40 cellular contexts compared by ENCODE assay signal in genomic region chr6:7675353-7675945, GRCh38. TPM values are rescaled to one million over a fixed set of nuclear protein-coding genes. Genes with fewer than 3 reads are reported as not detected.
"Had no signal": no experiment of that assay in that cellular context is flagged by ENCODE, and none has a peak within 500 bp of the region (broad histone marks: within the 10 kb centered on the region; RNA-seq: fewer than 3 reads in every experiment).

No MANE protein-coding gene starts in this region.

- FAIRE-seq: bronchial epithelial cell had no signal

- H3K36me3 Mint-ChIP-seq: activated CD8-positive, alpha-beta memory T cell treated with anti-CD3 and anti-CD28 coated beads, Interleukin-2, amount 10 ng/mL, durations not matched to agents 7 days and 5 days; activated naive CD4-positive, alpha-beta T cell treated with anti-CD3 and anti-CD28 coated beads, Interleukin-2, amount 10 ng/mL, durations not matched to agents 7 days and 5 days; activated naive CD8-positive, alpha-beta T cell; brain had no signal

- H3K9me3 ChIP-seq: MG63, SJSA1 had no signal

- H3K9me3 Mint-ChIP-seq: activated B cell treated with CpG ODN at 0.5 μM for 24 hours; activated CD4-positive, alpha-beta memory T cell treated with anti-CD3 and anti-CD28 coated beads, Interleukin-2, amount 10 ng/mL, durations not matched to agents 7 days and 5 days; activated naive CD4-positive, alpha-beta T cell treated with anti-CD3 and anti-CD28 coated beads, Interleukin-2, amount 10 ng/mL, durations not matched to agents 7 days and 5 days; activated naive CD8-positive, alpha-beta T cell treated with anti-CD3 and anti-CD28 coated beads, Interleukin-2, amount 50 U/mL, for 24 hours had no signal

- H3K27me3 ChIP-seq: MG63, SJSA1 had no signal

- H3K27ac ChIP-seq: SJSA1, VCaP had no signal

- DNase-seq: activated B cell treated with CpG ODN at 0.5 μM for 24 hours; activated CD4-positive, alpha-beta memory T cell treated with anti-CD3 and anti-CD28 coated beads, Interleukin-2, amount 10 ng/mL, durations not matched to agents 7 days and 5 days; activated CD4-positive, alpha-beta T cell treated with anti-CD3 and anti-CD28 coated beads for 4 hours; activated CD4-positive, alpha-beta T cell treated with anti-CD3 and anti-CD28 coated beads, Interleukin-2, amount 50 U/mL, for 1 hour; activated CD4-positive, CD25-positive, alpha-beta regulatory T cell treated with anti-CD3 and anti-CD28 coated beads, Interleukin-2, amount 50 U/mL, for 72 hours; activated CD8-positive, alpha-beta memory T cell treated with anti-CD3 and anti-CD28 coated beads for 24 hours; activated CD8-positive, alpha-beta memory T cell treated with anti-CD3 and anti-CD28 coated beads, Interleukin-2, amount 10 ng/mL, durations not matched to agents 7 days and 5 days; activated CD8-positive, alpha-beta memory T cell treated with anti-CD3 and anti-CD28 coated beads, Interleukin-2, amount 50 U/mL, for 48 hours; activated effector memory CD4-positive, alpha-beta T cell treated with Interleukin-2 at 50 U/mL for 16 hours; activated naive CD4-positive, alpha-beta T cell treated with anti-CD3 and anti-CD28 coated beads, Interleukin-2, amount 10 ng/mL, durations not matched to agents 7 days and 5 days; activated naive CD8-positive, alpha-beta T cell treated with anti-CD3 and anti-CD28 coated beads, Interleukin-2, amount 50 U/mL, for 24 hours; activated T-cell treated with anti-CD3 and anti-CD28 coated beads, Interleukin-2, amount 50 U/mL, for 48 hours; anterior cingulate cortex; caudate nucleus; cerebellar nuclear complex; Kasumi-1; KG1; MG63; NCI-H1048; NCI-H1105 treated with DMSO at 0.1 percent for 48 hours; NCI-H1436; NCI-H1694; NCI-H1930; NCI-H2081 treated with DMSO at 0.1 percent for 48 hours; NCI-H226; NCI-H446 treated with DMSO at 0.1 percent for 48 hours; NCI-H524; NK-92 treated with Interleukin-12 subunit alpha and Interleukin-12 subunit beta, amount 100 ng/mL, for 24 hours; SHP77 treated with DMSO at 0.1 percent for 48 hours; T-helper 1 cell; T-helper 2 cell; T-helper 9 cell had no signal

- H3K27ac Mint-ChIP-seq: activated B cell treated with CpG ODN at 0.5 μM for 24 hours; activated CD4-positive, alpha-beta memory T cell treated with anti-CD3 and anti-CD28 coated beads, Interleukin-2, amount 10 ng/mL, durations not matched to agents 7 days and 5 days; activated CD8-positive, alpha-beta memory T cell treated with anti-CD3 and anti-CD28 coated beads, Interleukin-2, amount 10 ng/mL, durations not matched to agents 7 days and 5 days; activated naive CD4-positive, alpha-beta T cell treated with anti-CD3 and anti-CD28 coated beads, Interleukin-2, amount 10 ng/mL, durations not matched to agents 7 days and 5 days; activated naive CD8-positive, alpha-beta T cell; activated naive CD8-positive, alpha-beta T cell treated with anti-CD3 and anti-CD28 coated beads, Interleukin-2, amount 50 U/mL, for 24 hours; brain had no signal

- H3K4me1 Mint-ChIP-seq: activated B cell treated with CpG ODN at 0.5 μM for 24 hours; activated CD4-positive, alpha-beta memory T cell treated with anti-CD3 and anti-CD28 coated beads, Interleukin-2, amount 10 ng/mL, durations not matched to agents 7 days and 5 days; activated CD8-positive, alpha-beta memory T cell treated with anti-CD3 and anti-CD28 coated beads, Interleukin-2, amount 10 ng/mL, durations not matched to agents 7 days and 5 days; activated naive CD4-positive, alpha-beta T cell treated with anti-CD3 and anti-CD28 coated beads, Interleukin-2, amount 10 ng/mL, durations not matched to agents 7 days and 5 days; activated naive CD8-positive, alpha-beta T cell treated with anti-CD3 and anti-CD28 coated beads, Interleukin-2, amount 50 U/mL, for 24 hours had no signal

- H3K4me3 ChIP-seq: MG63, SJSA1 had no signal

- H3K36me3 ChIP-seq: MG63, SJSA1 had no signal

- H3K4me3 Mint-ChIP-seq: activated B cell treated with CpG ODN at 0.5 μM for 24 hours; activated CD4-positive, alpha-beta memory T cell treated with anti-CD3 and anti-CD28 coated beads, Interleukin-2, amount 10 ng/mL, durations not matched to agents 7 days and 5 days; activated CD8-positive, alpha-beta memory T cell treated with anti-CD3 and anti-CD28 coated beads, Interleukin-2, amount 10 ng/mL, durations not matched to agents 7 days and 5 days; activated naive CD4-positive, alpha-beta T cell treated with anti-CD3 and anti-CD28 coated beads, Interleukin-2, amount 10 ng/mL, durations not matched to agents 7 days and 5 days; activated naive CD8-positive, alpha-beta T cell; activated naive CD8-positive, alpha-beta T cell treated with anti-CD3 and anti-CD28 coated beads, Interleukin-2, amount 50 U/mL, for 24 hours; brain had no signal

- ATAC-seq: activated CD8-positive, alpha-beta memory T cell treated with anti-CD3 and anti-CD28 coated beads, Interleukin-2, amount 10 ng/mL, durations not matched to agents 7 days and 5 days; activated naive CD8-positive, alpha-beta T cell treated with anti-CD3 and anti-CD28 coated beads, Interleukin-2, amount 50 U/mL, for 24 hours; Panc1; SK-N-SH treated with all-trans-retinoic acid at 6 μM for 48 hours had no signal

RNA-seq across cellular contexts. Expression of gene BMP6, which starts 50.5 kb away (rescaled TPM):
- total RNA-seq: activated CD4-positive, alpha-beta memory T cell treated with anti-CD3 and anti-CD28 coated beads, Interleukin-2, amount 10 ng/mL, durations not matched to agents 7 days and 5 days; activated CD8-positive, alpha-beta memory T cell treated with anti-CD3 and anti-CD28 coated beads, Interleukin-2, amount 10 ng/mL, durations not matched to agents 7 days and 5 days; RPMI7951 had no signal
